In the genomic region with DNA sequence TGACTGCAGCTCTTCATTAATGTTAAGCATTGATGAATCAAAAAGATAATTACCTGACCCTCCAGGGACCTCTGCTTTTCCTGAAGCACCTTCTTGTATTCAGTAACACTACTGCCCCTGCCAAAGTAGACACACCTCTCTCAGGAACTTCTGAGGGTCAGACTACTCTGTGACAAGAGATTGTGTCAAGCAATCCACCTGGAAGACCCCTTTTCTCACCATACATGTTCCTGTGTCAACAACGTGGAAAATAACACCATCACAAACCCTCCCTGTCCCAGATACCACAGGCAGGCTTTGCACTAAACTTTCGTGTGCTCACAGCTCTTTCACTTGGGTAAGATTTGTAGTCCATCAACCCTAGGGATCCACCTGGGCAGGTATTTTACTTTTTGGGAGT, we compare ENCODE assay signal across 38 cellular contexts. TPM values are rescaled to one million over a fixed set of nuclear protein-coding genes. Genes with fewer than 3 reads are reported as not detected.
"Had no signal": no experiment of that assay in that cellular context is flagged by ENCODE, and none has a peak within 500 bp of the region (broad histone marks: within the 10 kb centered on the region; RNA-seq: fewer than 3 reads in every experiment).

No MANE protein-coding gene starts in this region.

- H3K27me3 ChIP-seq: ascending aorta, body of pancreas, brain microvascular endothelial cell, breast epithelium, cardiac muscle cell had no signal

- H3K36me3 ChIP-seq: adrenal gland, ascending aorta, brain microvascular endothelial cell, breast epithelium, cardiac muscle cell had no signal

- DNase-seq: activated effector memory CD4-positive, alpha-beta T cell treated with anti-CD3 and anti-CD28 coated beads, Interleukin-2, amount 50 U/mL, for 16 hours; activated effector memory CD4-positive, alpha-beta T cell treated with Interleukin-2 at 50 U/mL for 16 hours; activated gamma-delta T cell; activated gamma-delta T cell treated with Interleukin-2 at 50 U/mL for 16 hours; activated naive CD4-positive, alpha-beta T cell; activated naive CD4-positive, alpha-beta T cell treated with anti-CD3 and anti-CD28 coated beads for 36 hours; activated naive CD4-positive, alpha-beta T cell treated with anti-CD3 and anti-CD28 coated beads, Interleukin-2, amount 10 ng/mL, durations not matched to agents 7 days and 5 days; activated naive CD4-positive, alpha-beta T cell treated with anti-CD3 and anti-CD28 coated beads, Interleukin-2, amount 50 U/mL, for 16 hours; activated naive CD4-positive, alpha-beta T cell treated with Interleukin-2 at 50 U/mL for 16 hours; activated naive CD8-positive, alpha-beta T cell treated with anti-CD3 and anti-CD28 coated beads for 36 hours; activated naive CD8-positive, alpha-beta T cell treated with anti-CD3 and anti-CD28 coated beads, Interleukin-2, amount 10 ng/mL, durations not matched to agents 7 days and 5 days; activated naive CD8-positive, alpha-beta T cell treated with anti-CD3 and anti-CD28 coated beads, Interleukin-2, amount 50 U/mL, for 24 hours; activated T-cell treated with anti-CD3 and anti-CD28 coated beads, Interleukin-2, amount 50 U/mL, for 24 hours; activated T-cell treated with anti-CD3 and anti-CD28 coated beads, Interleukin-2, amount 50 U/mL, for 4 hours; activated T-cell treated with anti-CD3 and anti-CD28 coated beads, Interleukin-2, amount 50 U/mL, for 48 hours; activated T-cell treated with anti-CD3 and anti-CD28 coated beads, Interleukin-2, amount 50 U/mL, for 72 hours; adrenal gland; amniotic stem cell; amygdala; anterior cingulate cortex; aorta; body of pancreas; brain microvascular endothelial cell; caudate nucleus; central memory CD4-positive, alpha-beta T cell; cerebellar nuclear complex had no signal

- H3K9me3 ChIP-seq: adrenal gland had no signal

- ATAC-seq: activated naive CD4-positive, alpha-beta T cell treated with anti-CD3 and anti-CD28 coated beads, Interleukin-2, amount 50 U/mL, for 72 hours; activated naive CD8-positive, alpha-beta T cell treated with anti-CD3 and anti-CD28 coated beads, Interleukin-2, amount 50 U/mL, for 24 hours; activated T-cell treated with anti-CD3 and anti-CD28 coated beads, Interleukin-2, amount 50 U/mL, for 4 hours; activated T-cell treated with anti-CD3 and anti-CD28 coated beads, Interleukin-2, amount 50 U/mL, for 72 hours; activated T-helper 17 cell treated with anti-CD3 and anti-CD28 coated beads, Interleukin-2, amount 50 U/mL, for 72 hours; body of pancreas had no signal

- H3K27ac ChIP-seq: adrenal gland, ascending aorta, body of pancreas, brain microvascular endothelial cell, breast epithelium, cardiac muscle cell had no signal

- H3K4me3 ChIP-seq: adrenal gland, ascending aorta, body of pancreas, breast epithelium, cardiac muscle cell had no signal

- H3K4me1 ChIP-seq: adrenal gland, ascending aorta, body of pancreas, breast epithelium had no signal

RNA-seq across cellular contexts. Expression of a gene that starts 13.2 kb away (rescaled TPM):
- total RNA-seq: activated naive CD4-positive, alpha-beta T cell treated with anti-CD3 and anti-CD28 coated beads for 36 hours; activated naive CD4-positive, alpha-beta T cell treated with anti-CD3 and anti-CD28 coated beads, Interleukin-2, amount 50 U/mL, for 72 hours; activated naive CD8-positive, alpha-beta T cell treated with anti-CD3 and anti-CD28 coated beads for 36 hours; activated naive CD8-positive, alpha-beta T cell treated with anti-CD3 and anti-CD28 coated beads, Interleukin-2, amount 10 ng/mL, durations not matched to agents 7 days and 5 days; activated T-cell treated with anti-CD3 and anti-CD28 coated beads, Interleukin-2, amount 50 U/mL, for 4 hours; activated T-cell treated with anti-CD3 and anti-CD28 coated beads, Interleukin-2, amount 50 U/mL, for 72 hours; activated T-helper 1 cell treated with anti-CD3 and anti-CD28 coated beads, Interleukin-12 subunit alpha, Interleukin-12 subunit beta, Interleukin-2, Interleukin-4 antibody, amounts not matched to agents 30 ng/mL and 10 ng/mL and 1 ng/mL, durations not matched to agents 14 hours and 24 hours and 36 hours; activated T-helper 17 cell treated with anti-CD3 and anti-CD28 coated beads, Interleukin-2, amount 50 U/mL, for 72 hours; activated T-helper 2 cell treated with anti-CD3 and anti-CD28 coated beads, Interferon-gamma antibody, Interleukin-2, Interleukin-4, amounts not matched to agents 10 μg/mL and 5 μg/mL and 100 μg/mL, durations not matched to agents 14 hours and 24 hours and 36 hours; adrenal gland; aorta; ascending aorta; astrocyte; body of pancreas; breast epithelium; bronchial epithelial cell; cardiac muscle cell; cardiac septum; cerebellum; chondrocyte had no signal

RNA-seq across cellular contexts. Expression of a gene that starts 31.9 kb away (rescaled TPM):
- total RNA-seq: activated naive CD4-positive, alpha-beta T cell treated with anti-CD3 and anti-CD28 coated beads for 36 hours; activated naive CD8-positive, alpha-beta T cell treated with anti-CD3 and anti-CD28 coated beads for 36 hours; activated naive CD8-positive, alpha-beta T cell treated with anti-CD3 and anti-CD28 coated beads, Interleukin-2, amount 10 ng/mL, durations not matched to agents 7 days and 5 days; activated T-cell treated with anti-CD3 and anti-CD28 coated beads, Interleukin-2, amount 50 U/mL, for 4 hours; activated T-cell treated with anti-CD3 and anti-CD28 coated beads, Interleukin-2, amount 50 U/mL, for 72 hours; activated T-helper 17 cell treated with anti-CD3 and anti-CD28 coated beads, Interleukin-2, amount 50 U/mL, for 72 hours; activated T-helper 2 cell treated with anti-CD3 and anti-CD28 coated beads, Interferon-gamma antibody, Interleukin-2, Interleukin-4, amounts not matched to agents 10 μg/mL and 5 μg/mL and 100 μg/mL, durations not matched to agents 14 hours and 24 hours and 36 hours; adrenal gland; aorta; ascending aorta; body of pancreas; breast epithelium; cardiac muscle cell; cardiac septum; cerebellum; chondrocyte had no signal

RNA-seq across cellular contexts. Expression of a gene that starts 49.9 kb away (rescaled TPM):
- total RNA-seq: activated naive CD4-positive, alpha-beta T cell treated with anti-CD3 and anti-CD28 coated beads for 36 hours; activated naive CD4-positive, alpha-beta T cell treated with anti-CD3 and anti-CD28 coated beads, Interleukin-2, amount 50 U/mL, for 72 hours; activated naive CD8-positive, alpha-beta T cell treated with anti-CD3 and anti-CD28 coated beads, Interleukin-2, amount 10 ng/mL, durations not matched to agents 7 days and 5 days; activated T-cell treated with anti-CD3 and anti-CD28 coated beads, Interleukin-2, amount 50 U/mL, for 4 hours; activated T-helper 1 cell treated with anti-CD3 and anti-CD28 coated beads, Interleukin-12 subunit alpha, Interleukin-12 subunit beta, Interleukin-2, Interleukin-4 antibody, amounts not matched to agents 30 ng/mL and 10 ng/mL and 1 ng/mL, durations not matched to agents 14 hours and 24 hours and 36 hours; activated T-helper 17 cell treated with anti-CD3 and anti-CD28 coated beads, Interleukin-2, amount 50 U/mL, for 72 hours; activated T-helper 2 cell treated with anti-CD3 and anti-CD28 coated beads, Interferon-gamma antibody, Interleukin-2, Interleukin-4, amounts not matched to agents 10 μg/mL and 5 μg/mL and 100 μg/mL, durations not matched to agents 14 hours and 24 hours and 36 hours; aorta; ascending aorta; astrocyte; cardiac muscle cell; cardiac septum; cerebellum had no signal
